ENCODE assay signal across 16 cellular contexts in the genomic region with DNA sequence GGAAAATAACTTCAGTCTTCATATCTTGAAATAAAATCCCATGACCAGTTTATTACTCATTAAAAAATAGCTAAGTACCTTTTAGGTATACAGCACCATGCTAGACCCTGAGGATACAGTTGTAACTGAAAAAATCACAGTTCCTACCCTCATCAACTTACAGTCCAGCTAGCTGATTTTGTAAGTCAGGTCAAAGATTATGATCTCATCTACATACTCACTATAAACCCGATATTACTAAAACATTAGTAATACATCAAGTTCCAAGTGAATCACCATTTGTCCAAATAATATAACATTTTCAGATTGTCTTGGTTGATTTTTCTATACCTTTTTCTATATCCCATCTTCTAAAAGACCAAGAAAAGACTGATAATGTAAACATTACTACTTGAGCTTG.
DNase-seq lines count a peak whose midpoint lies in the region; ATAC-seq and TF ChIP-seq lines count a peak whose summit lies in the region.
"Had no signal": no experiment of that assay in that cellular context is flagged by ENCODE, and none has a peak within 500 bp of the region (broad histone marks: within the 10 kb centered on the region; RNA-seq: fewer than 3 reads in every experiment).

No MANE protein-coding gene starts in this region.

- H3K4me1 ChIP-seq in mammary epithelial cell (ENCODE audit: insufficient read depth, low read length), result peaks cover 12% of the 10 kb centered on the region
- no peaks in the 10 kb centered on the region for H3K4me1 ChIP-seq in breast epithelium
- no peaks in the 10 kb centered on the region for H3K4me1 ChIP-seq in right lobe of liver

- H3K4me2 ChIP-seq in mammary epithelial cell (ENCODE audit: insufficient read depth, low read depth, low read length), result no peak overlapping the region
- H3K4me2 ChIP-seq: PC-9 had no signal

- H3K4me3 ChIP-seq in mammary epithelial cell (replicated peaks in 1 of 3; ENCODE audit: insufficient read depth in 1 of 3, low read depth in 2 of 3, low read length in 3 of 3) (no peak overlapping the region), breast epithelium (no peak overlapping the region), right lobe of liver (no peak overlapping the region)
- H3K4me3 ChIP-seq: PC-9 had no signal

- DNase-seq in mammary epithelial cell (peak; percentile 53), breast epithelium (ENCODE audit: low spot score in 2 of 2) (no peak), RWPE1 (ENCODE audit: low spot score) (peak; percentile 30), fibroblast of peridontal ligament (ENCODE audit: extremely low read depth) (peak; percentile 6), T-helper 9 cell (no peak), right lobe of liver (no peak)
- DNase-seq in activated CD4-positive, alpha-beta T cell treated with anti-CD3 and anti-CD28 coated beads, Interleukin-2, amount 50 U/mL, for 48 hours, result no peak
- DNase-seq: 8988T, C1 segment of cervical spinal cord, Karpas-422, NCI-H187 treated with DMSO at 0.1 percent for 48 hours, NCI-H446, NCI-H748 treated with DMSO at 0.1 percent for 48 hours, PC-9, Right ventricle myocardium superior had no signal

- H3K9ac ChIP-seq in mammary epithelial cell (ENCODE audit: insufficient read depth, low read length), result no peak overlapping the region

- H4K20me1 ChIP-seq in mammary epithelial cell (ENCODE audit: insufficient read depth, low read length), result no peaks in the 10 kb centered on the region

- in situ Hi-C loops in mammary epithelial cell (cut with MboI; ENCODE audit: low sequenced_read_pairs in 2 of 2), result no loop called here

- H3K9me3 ChIP-seq in mammary epithelial cell (replicated peaks; ENCODE audit: insufficient read depth, low read length) (no peaks in the 10 kb centered on the region), breast epithelium (no peaks in the 10 kb centered on the region), right lobe of liver (no peaks in the 10 kb centered on the region)

- dilution Hi-C loops in mammary epithelial cell (cut with HindIII; ENCODE audit: low sequenced_read_pairs), result loop anchor here (5.0 kb wide), 1 partner anchor 35 kb away; no protein-coding TSS in a partner anchor

- CTCF ChIA-PET in mammary epithelial cell (lab: Charles Lee; ENCODE audit: low non-redundant PET) (no interaction called here), RWPE1 (lab: Yijun Ruan, JAX) (interaction anchor here (0.5 to 0.6 kb wide), 2 partner anchors 164 to 245 kb away, joined by 3 to 4 read pairs; no protein-coding TSS in a partner anchor)

- H3K36me3 ChIP-seq in mammary epithelial cell (ENCODE audit: insufficient read depth, low read length), result no peaks in the 10 kb centered on the region
- no peaks in the 10 kb centered on the region for H3K36me3 ChIP-seq in breast epithelium
- no peaks in the 10 kb centered on the region for H3K36me3 ChIP-seq in right lobe of liver

- no peak for ATAC-seq in GM21723 (IDR thresholded peaks at IDR 0.05; ENCODE audit: unreplicated experiment)
- ATAC-seq in right lobe of liver, result no peak

- POLR2A ChIA-PET in RWPE1 (lab: Yijun Ruan, JAX; ENCODE audit: low non-redundant PET), result no interaction called here

- intact Hi-C loops in mammary epithelial cell (cut with micrococcal nuclease) (no loop called here), breast epithelium (cut with DNase I; ENCODE audit: low total_unique reads) (loop anchor here (5.0 kb wide), 1 partner anchor 815 kb away; no protein-coding TSS in a partner anchor), right lobe of liver (cut with DNase I) (no loop called here)

- no peaks in the 10 kb centered on the region for H3K27me3 ChIP-seq in mammary epithelial cell (ENCODE audit: insufficient read depth, low read length)
- no peaks in the 10 kb centered on the region for H3K27me3 ChIP-seq in breast epithelium
- H3K27me3 ChIP-seq in right lobe of liver, result no peaks in the 10 kb centered on the region

- WGBS in mammary epithelial cell (ENCODE audit: low coverage, missing lambda C conversion rate), result 24% methylated on average over 1 of the region's 1 CpG
- 55% methylated on average over 1 of the region's 1 CpG for WGBS in right lobe of liver (ENCODE audit: insufficient coverage, low coverage, low lambda C conversion rate, missing lambda C conversion rate)

- TF ChIP-seq CTCF in mammary epithelial cell (conservative IDR thresholded peaks at IDR 0.05 in 1 of 2, IDR thresholded peaks at IDR 0.05 in 1 of 2; ENCODE audit: extremely low read depth in 1 of 2, insufficient read depth in 1 of 2, low read depth in 1 of 2, low read length in 2 of 2) (no peak), breast epithelium (IDR thresholded peaks at IDR 0.05) (no peak), RWPE1 (conservative IDR thresholded peaks at IDR 0.05; ENCODE audit: low read depth) (no peak), right lobe of liver (IDR thresholded peaks at IDR 0.05) (no peak)

- TF ChIP-seq POLR2A in breast epithelium (IDR thresholded peaks at IDR 0.05) (no peak), right lobe of liver (IDR thresholded peaks at IDR 0.05) (no peak)

- no peak overlapping the region for H2AFZ ChIP-seq in mammary epithelial cell (ENCODE audit: low read depth, low read length)
- H2AFZ ChIP-seq: PC-9 had no signal

- H3K79me2 ChIP-seq in mammary epithelial cell (ENCODE audit: insufficient read depth, low read length), result no peaks in the 10 kb centered on the region

- H3K27ac ChIP-seq in mammary epithelial cell (ENCODE audit: insufficient read depth, low read depth, low read length) (no peak overlapping the region), breast epithelium (no peak overlapping the region), RWPE1 (no peak overlapping the region), right lobe of liver (no peak overlapping the region)
- H3K27ac ChIP-seq: PC-9 had no signal

- BruUV-seq in mammary epithelial cell (replicated peaks; lab: Mats Ljungman, UMichigan), result no TSS peak

Comparison
In these comparisons a context has a peak if more than half of its experiments do, and no peak if none do; other contexts are left out.
1. DNase-seq: peak in mammary epithelial cell (single experiment), RWPE1 (single experiment) and fibroblast of peridontal ligament (single experiment); none in breast epithelium (0 of 2), activated CD4-positive, alpha-beta T cell treated with anti-CD3 and anti-CD28 coated beads, Interleukin-2, amount 50 U/mL, for 48 hours (0 of 2), T-helper 9 cell (single experiment) and right lobe of liver (0 of 3).